21 cellular contexts compared by ENCODE assay signal in genomic region chr16:68866933-68867332, GRCh38.
"Had no signal": no experiment of that assay in that cellular context is flagged by ENCODE, and none has a peak within 500 bp of the region (broad histone marks: within the 10 kb centered on the region; RNA-seq: fewer than 3 reads in every experiment).

No MANE protein-coding gene starts in this region.

- ATAC-seq: activated naive CD4-positive, alpha-beta T cell treated with anti-CD3 and anti-CD28 coated beads, Interleukin-2, amount 50 U/mL, for 72 hours; left lobe of liver had no signal

- H3K4me1 Mint-ChIP-seq: activated CD4-positive, alpha-beta memory T cell treated with anti-CD3 and anti-CD28 coated beads, Interleukin-2, amount 10 ng/mL, durations not matched to agents 7 days and 5 days had no signal

- H3K4me2 ChIP-seq: hepatocyte had no signal

- H3K27me3 ChIP-seq: esophagus muscularis mucosa, hepatocyte, right atrium auricular region, transverse colon, vagina had no signal

- H2AFZ ChIP-seq: hepatocyte had no signal

- H3K9me3 ChIP-seq: esophagus muscularis mucosa, right atrium auricular region, transverse colon, vagina had no signal

- H3K9me3 Mint-ChIP-seq: activated CD4-positive, alpha-beta memory T cell treated with anti-CD3 and anti-CD28 coated beads, Interleukin-2, amount 10 ng/mL, durations not matched to agents 7 days and 5 days; activated naive CD4-positive, alpha-beta T cell treated with anti-CD3 and anti-CD28 coated beads, Interleukin-2, amount 50 U/mL, for 72 hours; activated T-cell treated with anti-CD3 and anti-CD28 coated beads, Interleukin-2, amount 50 U/mL, for 24 hours had no signal

- H3K27ac ChIP-seq: coronary artery, esophagus muscularis mucosa, hepatocyte, right atrium auricular region, transverse colon, vagina, WERI-Rb-1 had no signal

- H3K36me3 ChIP-seq: WERI-Rb-1 had no signal

- H3K27ac Mint-ChIP-seq: activated CD4-positive, alpha-beta memory T cell treated with anti-CD3 and anti-CD28 coated beads, Interleukin-2, amount 10 ng/mL, durations not matched to agents 7 days and 5 days; activated naive CD4-positive, alpha-beta T cell treated with anti-CD3 and anti-CD28 coated beads, Interleukin-2, amount 50 U/mL, for 72 hours; activated T-cell treated with anti-CD3 and anti-CD28 coated beads, Interleukin-2, amount 50 U/mL, for 24 hours; progenitor cell of endocrine pancreas had no signal

- H3K4me3 Mint-ChIP-seq: activated CD4-positive, alpha-beta memory T cell treated with anti-CD3 and anti-CD28 coated beads, Interleukin-2, amount 10 ng/mL, durations not matched to agents 7 days and 5 days; activated T-cell treated with anti-CD3 and anti-CD28 coated beads, Interleukin-2, amount 50 U/mL, for 24 hours had no signal

- H3K4me3 ChIP-seq: coronary artery, esophagus muscularis mucosa, hepatocyte, right atrium auricular region, transverse colon, vagina had no signal

- H3K4me1 ChIP-seq: esophagus muscularis mucosa, right atrium auricular region, transverse colon, vagina had no signal

- H3K27me3 Mint-ChIP-seq: activated CD4-positive, alpha-beta memory T cell treated with anti-CD3 and anti-CD28 coated beads, Interleukin-2, amount 10 ng/mL, durations not matched to agents 7 days and 5 days; activated T-cell treated with anti-CD3 and anti-CD28 coated beads, Interleukin-2, amount 50 U/mL, for 24 hours; progenitor cell of endocrine pancreas had no signal

- DNase-seq: activated CD4-positive, alpha-beta memory T cell treated with anti-CD3 and anti-CD28 coated beads, Interleukin-2, amount 10 ng/mL, durations not matched to agents 7 days and 5 days; activated CD4-positive, alpha-beta T cell treated with anti-CD3 and anti-CD28 coated beads for 4 hours; activated effector memory CD4-positive, alpha-beta T cell treated with Interleukin-2 at 50 U/mL for 16 hours; activated T-cell treated with anti-CD3 and anti-CD28 coated beads, Interleukin-2, amount 50 U/mL, for 24 hours; amniotic stem cell; central memory CD4-positive, alpha-beta T cell; islet precursor cell; midbrain; stimulated activated CD4-positive, alpha-beta T cell treated with anti-CD3 and anti-CD28 coated beads, Interleukin-4, amount 100 ng/mL, for 24 hours; stimulated activated naive CD4-positive, alpha-beta T cell treated with Interleukin-2 at 50 U/mL for 16 hours; substantia nigra; transverse colon; WERI-Rb-1 had no signal

- H3K79me2 ChIP-seq: hepatocyte had no signal
